ENCODE assay signal across 8 cellular contexts in the genomic region with DNA sequence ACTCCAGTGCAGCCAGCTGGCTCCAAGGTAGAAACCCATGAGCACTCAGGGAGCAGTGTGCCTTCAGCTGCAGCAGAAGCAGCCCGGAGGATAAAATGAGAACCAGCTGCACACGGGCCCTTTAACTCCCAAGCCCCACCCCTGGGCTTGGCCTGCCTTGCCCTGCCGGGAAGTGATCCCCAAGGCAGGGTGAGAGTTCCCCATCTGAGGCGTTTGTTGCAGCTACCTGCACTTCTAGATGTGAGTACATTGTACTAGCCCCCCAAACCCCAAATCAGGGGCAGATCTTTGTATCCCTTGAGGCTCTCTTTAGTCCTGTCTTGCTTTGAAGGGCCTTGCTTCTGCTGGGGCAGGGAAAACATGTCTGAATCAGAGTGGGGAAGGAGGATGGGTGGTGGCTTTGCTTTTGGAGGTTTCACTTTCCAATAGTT. TPM values are rescaled to one million over a fixed set of nuclear protein-coding genes. Genes with fewer than 3 reads are reported as not detected.
DNase-seq lines count a peak whose midpoint lies in the region; ATAC-seq and TF ChIP-seq lines count a peak whose summit lies in the region.

A gene (plus strand): TSS at position 192 of the 431 bp plus-strand sequence. CDS start 10,088 bp downstream, outside the sequence.

- no peaks in the 10 kb centered on the region for H3K27me3 Mint-ChIP-seq in T-helper 17 cell

- H3K27ac Mint-ChIP-seq in T-helper 17 cell: peak within 1 kb of the TSS; percentile 93

- H3K4me3 ChIP-seq in Jurkat, Clone E6-1 (ENCODE audit: low read length): peak within 1 kb of the TSS; percentile 53
- H3K4me3 ChIP-seq in cardiac fibroblast (replicated peaks in 1 of 2; ENCODE audit: low read depth in 2 of 2, low read length in 2 of 2): peak within 1 kb of the TSS; percentile 75 to 80

- intact Hi-C loops in left colon (cut with DNase I, micrococcal nuclease): no loop called here

- no peak for TF ChIP-seq CTCF in cardiac fibroblast (IDR thresholded peaks at IDR 0.05; ENCODE audit: low read depth, low read length)

- no peak for ATAC-seq in T-helper 17 cell
- peak; percentile 45 for ATAC-seq in left colon
- no peak for ATAC-seq in HG03565 (IDR thresholded peaks at IDR 0.05; ENCODE audit: unreplicated experiment)
- ATAC-seq in HG02885 (IDR thresholded peaks at IDR 0.05; ENCODE audit: poor library complexity, unreplicated experiment): no peak

- H3K4me3 Mint-ChIP-seq in T-helper 17 cell: peak within 1 kb of the TSS; percentile 96

- DNase-seq in DMS153 (lab: John Stamatoyannopoulos, UW): peak; percentile 26
- DNase-seq in Jurkat, Clone E6-1 (ENCODE audit: low read depth, low spot score): peak; percentile 45
- DNase-seq in T-helper 17 cell: peak in 1 of 3 donors; percentile 33
- DNase-seq in cardiac fibroblast (ENCODE audit: low read depth in 2 of 2): peak; percentile 63 to 75
- peak; percentile 85 to 87 for DNase-seq in left colon
- peak; percentile 62 for DNase-seq in stimulated activated CD4-positive, alpha-beta T cell treated with anti-CD3 and anti-CD28 coated beads, Interleukin-4, amount 100 ng/mL, for 24 hours

- peaks cover 4% of the 10 kb centered on the region for H3K36me3 Mint-ChIP-seq in T-helper 17 cell (ENCODE audit: low read depth)

- peaks cover 48% of the 10 kb centered on the region for H3K4me1 Mint-ChIP-seq in T-helper 17 cell

- no peaks in the 10 kb centered on the region for H3K9me3 ChIP-seq in T-helper 17 cell (ENCODE audit: control insufficient read depth, low read length, poor library complexity, severe bottlenecking)

RNA-seq across cellular contexts. Expression of the gene that starts here (rescaled TPM):
- polyA plus RNA-seq in Jurkat, Clone E6-1 (2012; ENCODE audit: insufficient read depth, insufficient read length): 3.6 TPM
- 100 to 1,000 TPM; 141 to 154 TPM for total RNA-seq in T-helper 17 cell
- total RNA-seq in left colon: 100 to 1,000 TPM; 467 to 578 TPM
